ENCODE assay signal across 1 cellular context in the genomic region with DNA sequence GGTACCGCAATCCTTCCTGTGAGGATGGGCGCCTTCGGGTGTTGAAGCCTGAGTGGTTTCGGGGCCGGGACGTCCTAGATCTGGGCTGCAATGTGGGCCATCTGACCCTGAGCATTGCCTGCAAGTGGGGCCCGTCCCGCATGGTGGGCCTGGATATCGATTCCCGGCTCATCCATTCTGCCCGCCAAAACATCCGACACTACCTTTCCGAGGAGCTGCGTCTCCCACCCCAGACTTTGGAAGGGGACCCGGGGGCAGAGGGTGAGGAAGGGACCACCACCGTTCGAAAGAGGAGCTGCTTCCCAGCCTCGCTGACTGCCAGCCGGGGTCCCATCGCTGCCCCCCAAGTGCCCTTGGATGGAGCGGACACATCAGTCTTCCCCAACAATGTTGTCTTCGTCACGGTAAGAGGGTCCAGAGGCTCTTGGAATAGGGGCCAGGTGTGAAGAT.
TF ChIP-seq lines count a peak whose summit lies in the region.

No MANE protein-coding gene starts in this region.

TF ChIP-seq in HCT116, 20 proteins besides CTCF, POLR2A, EP300 and RAD21:
- no peak for TF ChIP-seq SRF (IDR thresholded peaks at IDR 0.05; ENCODE audit: low read depth)
- no peak for TF ChIP-seq CEBPB (IDR thresholded peaks at IDR 0.05; ENCODE audit: low read depth)
- TF ChIP-seq, protein P1, sequence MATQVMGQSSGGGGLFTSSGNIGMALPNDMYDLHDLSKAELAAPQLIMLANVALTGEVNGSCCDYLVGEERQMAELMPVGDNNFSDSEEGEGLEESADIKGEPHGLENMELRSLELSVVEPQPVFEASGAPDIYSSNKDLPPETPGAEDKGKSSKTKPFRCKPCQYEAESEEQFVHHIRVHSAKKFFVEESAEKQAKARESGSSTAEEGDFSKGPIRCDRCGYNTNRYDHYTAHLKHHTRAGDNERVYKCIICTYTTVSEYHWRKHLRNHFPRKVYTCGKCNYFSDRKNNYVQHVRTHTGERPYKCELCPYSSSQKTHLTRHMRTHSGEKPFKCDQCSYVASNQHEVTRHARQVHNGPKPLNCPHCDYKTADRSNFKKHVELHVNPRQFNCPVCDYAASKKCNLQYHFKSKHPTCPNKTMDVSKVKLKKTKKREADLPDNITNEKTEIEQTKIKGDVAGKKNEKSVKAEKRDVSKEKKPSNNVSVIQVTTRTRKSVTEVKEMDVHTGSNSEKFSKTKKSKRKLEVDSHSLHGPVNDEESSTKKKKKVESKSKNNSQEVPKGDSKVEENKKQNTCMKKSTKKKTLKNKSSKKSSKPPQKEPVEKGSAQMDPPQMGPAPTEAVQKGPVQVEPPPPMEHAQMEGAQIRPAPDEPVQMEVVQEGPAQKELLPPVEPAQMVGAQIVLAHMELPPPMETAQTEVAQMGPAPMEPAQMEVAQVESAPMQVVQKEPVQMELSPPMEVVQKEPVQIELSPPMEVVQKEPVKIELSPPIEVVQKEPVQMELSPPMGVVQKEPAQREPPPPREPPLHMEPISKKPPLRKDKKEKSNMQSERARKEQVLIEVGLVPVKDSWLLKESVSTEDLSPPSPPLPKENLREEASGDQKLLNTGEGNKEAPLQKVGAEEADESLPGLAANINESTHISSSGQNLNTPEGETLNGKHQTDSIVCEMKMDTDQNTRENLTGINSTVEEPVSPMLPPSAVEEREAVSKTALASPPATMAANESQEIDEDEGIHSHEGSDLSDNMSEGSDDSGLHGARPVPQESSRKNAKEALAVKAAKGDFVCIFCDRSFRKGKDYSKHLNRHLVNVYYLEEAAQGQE (IDR thresholded peaks at IDR 0.05; ENCODE audit: low read depth): no peak
- TF ChIP-seq POLR2AphosphoS5 (IDR thresholded peaks at IDR 0.05; ENCODE audit: low read depth, low read length): no peak
- no peak for TF ChIP-seq ELF1 (IDR thresholded peaks at IDR 0.05; ENCODE audit: borderline replicate concordance, low read depth)
- no peak for TF ChIP-seq EZH2phosphoT487 (IDR thresholded peaks at IDR 0.05; ENCODE audit: borderline replicate concordance)
- TF ChIP-seq, protein P2, sequence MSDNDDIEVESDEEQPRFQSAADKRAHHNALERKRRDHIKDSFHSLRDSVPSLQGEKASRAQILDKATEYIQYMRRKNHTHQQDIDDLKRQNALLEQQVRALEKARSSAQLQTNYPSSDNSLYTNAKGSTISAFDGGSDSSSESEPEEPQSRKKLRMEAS (IDR thresholded peaks at IDR 0.05): no peak
- TF ChIP-seq FOSL1 (IDR thresholded peaks at IDR 0.05; ENCODE audit: low read depth): no peak
- no peak for TF ChIP-seq ZFX (IDR thresholded peaks at IDR 0.05)
- TF ChIP-seq YY1 (IDR thresholded peaks at IDR 0.05; ENCODE audit: extremely low read depth, insufficient replicate concordance, low read depth, low read length): no peak
